Comparison of ENCODE assay signal across 18 cellular contexts in the genomic region with DNA sequence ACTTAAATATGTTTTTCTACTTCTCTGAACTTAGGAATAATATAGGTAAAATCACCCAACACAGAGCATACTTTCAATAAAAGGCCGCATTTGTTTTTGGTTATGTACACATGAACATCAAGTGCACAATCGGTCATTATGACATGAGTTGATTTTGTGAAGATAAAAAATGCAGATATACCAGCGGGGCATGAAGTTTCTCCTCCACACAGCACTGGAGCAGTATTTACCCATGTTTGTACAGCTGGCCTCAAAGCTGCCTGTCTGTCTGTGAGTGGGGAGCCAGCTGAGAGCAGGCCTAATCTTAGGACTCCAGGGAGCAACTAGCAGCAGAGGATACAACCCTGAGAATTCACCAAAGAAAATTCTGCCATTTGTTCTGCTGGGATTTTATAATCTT.
DNase-seq lines count a peak whose midpoint lies in the region; ATAC-seq and TF ChIP-seq lines count a peak whose summit lies in the region.
"Had no signal": no experiment of that assay in that cellular context is flagged by ENCODE, and none has a peak within 500 bp of the region (broad histone marks: within the 10 kb centered on the region; RNA-seq: fewer than 3 reads in every experiment).

No MANE protein-coding gene starts in this region.

- DNase-seq in DMS53 (lab: John Stamatoyannopoulos, UW) (peak; percentile 90), NCI-H146 (lab: John Stamatoyannopoulos, UW) (peak; percentile 97), NCI-H774 (lab: John Stamatoyannopoulos, UW) (peak; percentile 95), left kidney (ENCODE audit: low read depth, low spot score) (peak; percentile 34), testis (no peak), natural killer cell (no peak), ovary (no peak)
- DNase-seq: activated CD4-positive, CD25-positive, alpha-beta regulatory T cell; amniotic stem cell; cerebellar nuclear complex; IMR-90; spleen; T-helper 2 cell; tibial artery had no signal

- ATAC-seq in GM21381 (IDR thresholded peaks at IDR 0.05; ENCODE audit: unreplicated experiment) (no peak), natural killer cell (no peak)
- ATAC-seq: stimulated activated memory B cell treated with anti-CD40 and anti-IgM and Interleukin-4, amounts not matched to agents 10 μg/mL and 1 μg/mL and 100 μg/mL, for 72 hours had no signal

- 68 to 70% methylated on average over 3 of the region's 3 CpGs for WGBS in testis, 2 donors
- WGBS in ovary, 3 donors: 47 to 62% (median 51%) methylated on average over 3 of the region's 3 CpGs

- no peak overlapping the region for H3K4me3 Mint-ChIP-seq in natural killer cell
- H3K4me3 Mint-ChIP-seq: stimulated activated memory B cell treated with anti-CD40 and anti-IgM and Interleukin-4, amounts not matched to agents 10 μg/mL and 1 μg/mL and 100 μg/mL, for 72 hours had no signal

- H3K27ac Mint-ChIP-seq in natural killer cell: no peak overlapping the region
- H3K27ac Mint-ChIP-seq: activated T-helper 2 cell treated with anti-CD3 and anti-CD28 coated beads, Interferon-gamma antibody, Interleukin-2, Interleukin-4, amounts not matched to agents 10 μg/mL and 5 μg/mL and 100 μg/mL, durations not matched to agents 14 hours and 24 hours and 36 hours; stimulated activated memory B cell treated with anti-CD40 and anti-IgM and Interleukin-4, amounts not matched to agents 10 μg/mL and 1 μg/mL and 100 μg/mL, for 72 hours had no signal

- H3K4me3 ChIP-seq in testis: no peak overlapping the region
- H3K4me3 ChIP-seq in ovary: no peak overlapping the region
- H3K4me3 ChIP-seq: spleen, tibial artery had no signal

- intact Hi-C loops in testis (cut with DNase I; ENCODE audit: low total_unique reads): no loop called here
- intact Hi-C loops in natural killer cell (cut with micrococcal nuclease): no loop called here
- intact Hi-C loops in ovary (cut with DNase I): no loop called here

- TF ChIP-seq CTCF in testis (IDR thresholded peaks at IDR 0.05) (no peak), natural killer cell (IDR thresholded peaks at IDR 0.05) (no peak), ovary (IDR thresholded peaks at IDR 0.05) (no peak)

- no peaks in the 10 kb centered on the region for H3K27me3 ChIP-seq in testis
- H3K27me3 ChIP-seq in ovary: no peaks in the 10 kb centered on the region
- H3K27me3 ChIP-seq: spleen, tibial artery had no signal

- H3K4me1 ChIP-seq in testis (no peaks in the 10 kb centered on the region), ovary (ENCODE audit: insufficient read depth) (no peaks in the 10 kb centered on the region)
- H3K4me1 ChIP-seq: parathyroid adenoma, spleen, tibial artery had no signal

- no peaks in the 10 kb centered on the region for H3K36me3 Mint-ChIP-seq in natural killer cell
- H3K36me3 Mint-ChIP-seq: stimulated activated memory B cell treated with anti-CD40 and anti-IgM and Interleukin-4, amounts not matched to agents 10 μg/mL and 1 μg/mL and 100 μg/mL, for 72 hours had no signal

- H3K27ac ChIP-seq in testis (no peak overlapping the region), ovary (no peak overlapping the region)
- H3K27ac ChIP-seq: parathyroid adenoma, spleen, tibial artery had no signal

- no peaks in the 10 kb centered on the region for H3K4me1 Mint-ChIP-seq in natural killer cell
- H3K4me1 Mint-ChIP-seq: stimulated activated memory B cell treated with anti-CD40 and anti-IgM and Interleukin-4, amounts not matched to agents 10 μg/mL and 1 μg/mL and 100 μg/mL, for 72 hours had no signal

- H3K9me3 ChIP-seq in testis (no peaks in the 10 kb centered on the region), ovary (no peaks in the 10 kb centered on the region)
- H3K9me3 ChIP-seq: spleen, tibial artery had no signal

- no peak for TF ChIP-seq EP300 in ovary (IDR thresholded peaks at IDR 0.05)

- H3K27me3 Mint-ChIP-seq in natural killer cell (ENCODE audit: low read depth in 2 of 2): no peaks in the 10 kb centered on the region
- H3K27me3 Mint-ChIP-seq: stimulated activated memory B cell treated with anti-CD40 and anti-IgM and Interleukin-4, amounts not matched to agents 10 μg/mL and 1 μg/mL and 100 μg/mL, for 72 hours had no signal

- TF ChIP-seq POLR2A in testis (IDR thresholded peaks at IDR 0.05): no peak
- TF ChIP-seq POLR2A in ovary (IDR thresholded peaks at IDR 0.05): no peak

- H3K9me3 Mint-ChIP-seq in natural killer cell: peaks cover 0 to 5% of the 10 kb centered on the region in 2 donors
- H3K9me3 Mint-ChIP-seq: activated T-helper 2 cell treated with anti-CD3 and anti-CD28 coated beads, Interferon-gamma antibody, Interleukin-2, Interleukin-4, amounts not matched to agents 10 μg/mL and 5 μg/mL and 100 μg/mL, durations not matched to agents 14 hours and 24 hours and 36 hours had no signal

- H3K36me3 ChIP-seq in testis (ENCODE audit: low read depth, missing control alignments) (no peaks in the 10 kb centered on the region), ovary (no peaks in the 10 kb centered on the region)
- H3K36me3 ChIP-seq: spleen, tibial artery had no signal

Comparison
In these comparisons a context has a peak if more than half of its experiments do, and no peak if none do; other contexts are left out.
1. DNase-seq: peak in DMS53 (single experiment), NCI-H146 (single experiment), NCI-H774 (single experiment) and left kidney (single experiment); none in testis (single experiment), natural killer cell (single experiment) and ovary (0 of 5).